ENCODE assay signal across 9 cellular contexts in genomic region chr10:101238732-101239105, GRCh38. TPM values are rescaled to one million over a fixed set of nuclear protein-coding genes. Genes with fewer than 3 reads are reported as not detected.
DNase-seq lines count a peak whose midpoint lies in the region; ATAC-seq and TF ChIP-seq lines count a peak whose summit lies in the region.
"Had no signal": no experiment of that assay in that cellular context is flagged by ENCODE, and none has a peak within 500 bp of the region (broad histone marks: within the 10 kb centered on the region; RNA-seq: fewer than 3 reads in every experiment).

No MANE protein-coding gene starts in this region.

- in situ Hi-C loops in G401 (cut with HindIII; ENCODE audit: low sequenced_read_pairs): no loop called here

- H3K27ac ChIP-seq in left ventricle myocardium inferior (replicated peaks): no peak overlapping the region
- no peak overlapping the region for H3K27ac ChIP-seq in stomach

- no peak overlapping the region for H3K4me3 Mint-ChIP-seq in activated CD4-positive, alpha-beta memory T cell treated with anti-CD3 and anti-CD28 coated beads for 36 hours
- H3K4me3 Mint-ChIP-seq in activated CD4-positive, alpha-beta memory T cell treated with anti-CD3 and anti-CD28 coated beads, Interleukin-2, amount 10 ng/mL, durations not matched to agents 7 days and 5 days: no peak overlapping the region
- no peak overlapping the region for H3K4me3 Mint-ChIP-seq in activated T-cell treated with anti-CD3 and anti-CD28 coated beads, Interleukin-2, amount 50 U/mL, for 72 hours

- no peak for TF ChIP-seq POLR2A in stomach (IDR thresholded peaks at IDR 0.05)

- CTCF ChIA-PET in activated CD4-positive, alpha-beta memory T cell treated with anti-CD3 and anti-CD28 coated beads for 36 hours (lab: Charles Lee): interaction anchor here (0.6 to 9.1 kb wide), 18 partner anchors 11 to 332 kb away, joined by 3 to 93 read pairs (median 4); no protein-coding TSS in a partner anchor
- CTCF ChIA-PET in activated CD4-positive, alpha-beta memory T cell treated with anti-CD3 and anti-CD28 coated beads, Interleukin-2, amount 10 ng/mL, durations not matched to agents 7 days and 5 days (lab: Charles Lee): interaction anchor here (0.7 to 4.1 kb wide), 14 partner anchors 9 to 205 kb away, joined by 3 to 42 read pairs (median 4); partner anchors contain the start of gene LBX1

- intact Hi-C loops in activated CD4-positive, alpha-beta memory T cell treated with anti-CD3 and anti-CD28 coated beads for 36 hours (cut with micrococcal nuclease): loop anchor here (2.0 kb wide), 1 partner anchor 24 kb away; no protein-coding TSS in a partner anchor
- intact Hi-C loops in left ventricle myocardium inferior (cut with micrococcal nuclease): no loop called here
- intact Hi-C loops in stomach (cut with DNase I; ENCODE audit: low total_unique reads): no loop called here

- peaks cover 100% of the 10 kb centered on the region for H3K27me3 ChIP-seq in left ventricle myocardium inferior (ENCODE audit: low read depth)
- peaks cover 34 to 100% (median 75%) of the 10 kb centered on the region in 3 donors for H3K27me3 ChIP-seq in stomach

- H3K9me3 Mint-ChIP-seq in activated CD4-positive, alpha-beta memory T cell treated with anti-CD3 and anti-CD28 coated beads for 36 hours: no peaks in the 10 kb centered on the region
- no peaks in the 10 kb centered on the region for H3K9me3 Mint-ChIP-seq in activated CD4-positive, alpha-beta memory T cell treated with anti-CD3 and anti-CD28 coated beads, Interleukin-2, amount 10 ng/mL, durations not matched to agents 7 days and 5 days
- H3K9me3 Mint-ChIP-seq in activated T-cell treated with anti-CD3 and anti-CD28 coated beads, Interleukin-2, amount 50 U/mL, for 72 hours: no peaks in the 10 kb centered on the region

- peaks cover 16% of the 10 kb centered on the region for H3K4me1 ChIP-seq in left ventricle myocardium inferior
- peaks cover 8 to 30% (median 16%) of the 10 kb centered on the region in 4 donors for H3K4me1 ChIP-seq in stomach

- POLR2A ChIA-PET in activated CD4-positive, alpha-beta memory T cell treated with anti-CD3 and anti-CD28 coated beads for 36 hours (lab: Charles Lee): interaction anchor here (1.2 kb wide), 1 partner anchor 9 kb away, joined by 3 read pairs; the partner anchor contains the start of gene LBX1
- POLR2A ChIA-PET in activated CD4-positive, alpha-beta memory T cell treated with anti-CD3 and anti-CD28 coated beads, Interleukin-2, amount 10 ng/mL, durations not matched to agents 7 days and 5 days (lab: Charles Lee): no interaction called here

- H3K9me3 ChIP-seq in left ventricle myocardium inferior (replicated peaks): no peaks in the 10 kb centered on the region
- peaks cover 0 to 8% (median 0%) of the 10 kb centered on the region in 4 donors for H3K9me3 ChIP-seq in stomach

- no peaks in the 10 kb centered on the region for H3K36me3 Mint-ChIP-seq in activated CD4-positive, alpha-beta memory T cell treated with anti-CD3 and anti-CD28 coated beads for 36 hours
- peaks cover 4% of the 10 kb centered on the region for H3K36me3 Mint-ChIP-seq in activated CD4-positive, alpha-beta memory T cell treated with anti-CD3 and anti-CD28 coated beads, Interleukin-2, amount 10 ng/mL, durations not matched to agents 7 days and 5 days (ENCODE audit: low read depth)
- no peaks in the 10 kb centered on the region for H3K36me3 Mint-ChIP-seq in activated T-cell treated with anti-CD3 and anti-CD28 coated beads, Interleukin-2, amount 50 U/mL, for 72 hours (ENCODE audit: insufficient read depth in 2 of 2)

- H3K4me3 ChIP-seq in left ventricle myocardium inferior (no peak overlapping the region), stomach (no peak overlapping the region)

- DNase-seq in activated CD4-positive, alpha-beta memory T cell treated with anti-CD3 and anti-CD28 coated beads for 36 hours: peak; percentile 43
- DNase-seq in activated CD4-positive, alpha-beta memory T cell treated with anti-CD3 and anti-CD28 coated beads, Interleukin-2, amount 10 ng/mL, durations not matched to agents 7 days and 5 days: no peak
- no peak for DNase-seq in activated T-cell treated with anti-CD3 and anti-CD28 coated beads, Interleukin-2, amount 50 U/mL, for 72 hours
- DNase-seq in left ventricle myocardium inferior (no peak), stomach (no peak), AG20443 (ENCODE audit: low spot score) (no peak), G401 (ENCODE audit: low spot score) (no peak)
- DNase-seq: NCI-H526 treated with DMSO at 0.1 percent for 48 hours had no signal

- TF ChIP-seq CTCF in left ventricle myocardium inferior (IDR thresholded peaks at IDR 0.05; ENCODE audit: borderline replicate concordance) (peak; percentile 58), stomach (IDR thresholded peaks at IDR 0.05) (peak in 4 of 7 experiments; percentile 26 to 49 (median 32))

- WGBS in stomach, 5 donors: 5 to 15% (median 7%) methylated on average over 20 to 24 of the region's 24 CpGs

- peaks cover 14% of the 10 kb centered on the region for H3K4me1 Mint-ChIP-seq in activated CD4-positive, alpha-beta memory T cell treated with anti-CD3 and anti-CD28 coated beads for 36 hours (ENCODE audit: low read depth)
- H3K4me1 Mint-ChIP-seq in activated CD4-positive, alpha-beta memory T cell treated with anti-CD3 and anti-CD28 coated beads, Interleukin-2, amount 10 ng/mL, durations not matched to agents 7 days and 5 days: peaks cover 7% of the 10 kb centered on the region
- H3K4me1 Mint-ChIP-seq in activated T-cell treated with anti-CD3 and anti-CD28 coated beads, Interleukin-2, amount 50 U/mL, for 72 hours (ENCODE audit: low read depth): peaks cover 24% of the 10 kb centered on the region

- peak; percentile 67 to 69 for ATAC-seq in activated T-cell treated with anti-CD3 and anti-CD28 coated beads, Interleukin-2, amount 50 U/mL, for 72 hours (replicated peaks in 1 of 2)
- ATAC-seq in GM21737 (IDR thresholded peaks at IDR 0.05; ENCODE audit: unreplicated experiment): no peak

- no peak for TF ChIP-seq EP300 in stomach (IDR thresholded peaks at IDR 0.05)

- H3K36me3 ChIP-seq in left ventricle myocardium inferior (no peaks in the 10 kb centered on the region), stomach (no peaks in the 10 kb centered on the region)

- peaks cover 62% of the 10 kb centered on the region for H3K27me3 Mint-ChIP-seq in activated CD4-positive, alpha-beta memory T cell treated with anti-CD3 and anti-CD28 coated beads for 36 hours
- peaks cover 67% of the 10 kb centered on the region for H3K27me3 Mint-ChIP-seq in activated CD4-positive, alpha-beta memory T cell treated with anti-CD3 and anti-CD28 coated beads, Interleukin-2, amount 10 ng/mL, durations not matched to agents 7 days and 5 days
- peaks cover 80% of the 10 kb centered on the region for H3K27me3 Mint-ChIP-seq in activated T-cell treated with anti-CD3 and anti-CD28 coated beads, Interleukin-2, amount 50 U/mL, for 72 hours (ENCODE audit: low read depth)

- H3K27ac Mint-ChIP-seq in activated CD4-positive, alpha-beta memory T cell treated with anti-CD3 and anti-CD28 coated beads for 36 hours: no peak overlapping the region
- H3K27ac Mint-ChIP-seq in activated CD4-positive, alpha-beta memory T cell treated with anti-CD3 and anti-CD28 coated beads, Interleukin-2, amount 10 ng/mL, durations not matched to agents 7 days and 5 days: no peak overlapping the region
- H3K27ac Mint-ChIP-seq in activated T-cell treated with anti-CD3 and anti-CD28 coated beads, Interleukin-2, amount 50 U/mL, for 72 hours: no peak overlapping the region

RNA-seq across cellular contexts. Expression of gene LBX1, which starts 9.5 kb away (rescaled TPM):
- total RNA-seq in activated CD4-positive, alpha-beta memory T cell treated with anti-CD3 and anti-CD28 coated beads for 36 hours: not detected
- not detected for total RNA-seq in activated CD4-positive, alpha-beta memory T cell treated with anti-CD3 and anti-CD28 coated beads, Interleukin-2, amount 10 ng/mL, durations not matched to agents 7 days and 5 days
- not detected for total RNA-seq in activated T-cell treated with anti-CD3 and anti-CD28 coated beads, Interleukin-2, amount 50 U/mL, for 72 hours
- total RNA-seq in left ventricle myocardium inferior (not detected), stomach (not detected)
- polyA plus RNA-seq in stomach: not detected
- total RNA-seq in G401 (2014; rRNA removed; shearing (Covaris generic)): 17.5 and 32.2 TPM in 2 replicates

Comparison
In these comparisons a context has a peak if more than half of its experiments do, and no peak if none do; other contexts are left out.
1. RNA of gene LBX1, which starts 9.5 kb away (total RNA-seq): 17.5 to 32.2 TPM in G401; not detected in activated CD4-positive, alpha-beta memory T cell treated with anti-CD3 and anti-CD28 coated beads for 36 hours, not detected in activated CD4-positive, alpha-beta memory T cell treated with anti-CD3 and anti-CD28 coated beads, Interleukin-2, amount 10 ng/mL, durations not matched to agents 7 days and 5 days, not detected in activated T-cell treated with anti-CD3 and anti-CD28 coated beads, Interleukin-2, amount 50 U/mL, for 72 hours, not detected in left ventricle myocardium inferior (single experiment) and not detected in stomach; every median in the first group is over 10 times any median in the second.